ENCODE assay signal across 8 cellular contexts in the genomic region with DNA sequence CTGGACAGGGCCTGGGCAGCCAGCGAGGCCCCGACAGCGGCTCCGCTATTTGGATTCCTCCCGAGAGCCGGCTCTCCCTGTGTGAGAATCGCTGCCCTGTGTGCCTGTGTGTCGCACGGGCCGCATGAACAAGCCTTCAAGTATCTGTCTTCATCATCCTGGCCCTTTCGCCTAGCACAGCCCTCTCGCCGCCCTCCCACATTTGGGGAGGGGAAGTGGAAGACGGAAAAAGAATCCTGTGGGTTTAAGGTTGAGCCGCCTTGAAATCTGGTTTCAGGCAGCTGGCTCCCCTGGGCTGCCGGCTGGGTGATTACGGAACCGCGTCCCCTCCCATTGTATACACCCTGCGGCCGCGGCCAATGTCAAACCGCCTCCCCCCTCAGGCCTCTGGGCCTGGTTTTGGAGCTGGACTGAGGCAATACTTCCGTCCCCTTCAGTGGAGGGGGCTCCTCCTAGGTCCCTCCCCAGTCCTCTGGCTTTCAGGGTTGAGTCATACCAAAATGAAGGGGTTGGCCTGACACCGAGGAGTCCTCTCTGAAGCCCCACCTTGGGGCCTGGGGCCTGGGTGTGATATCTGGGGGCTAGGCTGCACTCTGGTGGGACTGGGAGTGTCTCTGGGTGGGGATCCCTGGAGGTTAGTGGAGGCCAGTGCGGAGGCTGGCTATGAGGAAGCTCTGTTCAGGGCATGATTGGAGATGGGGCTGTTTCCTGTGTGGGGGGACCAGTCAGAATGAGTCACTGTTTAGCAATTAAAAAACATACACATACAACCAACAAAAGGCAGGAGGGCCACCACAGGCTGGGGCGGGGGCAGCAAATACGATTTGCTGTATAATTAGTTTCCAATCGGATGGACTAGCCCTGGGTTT. TPM values are rescaled to one million over a fixed set of nuclear protein-coding genes. Genes with fewer than 3 reads are reported as not detected.
DNase-seq lines count a peak whose midpoint lies in the region; ATAC-seq and TF ChIP-seq lines count a peak whose summit lies in the region.

No MANE protein-coding gene starts in this region.

- H2AFZ ChIP-seq in neural cell (ENCODE audit: low read depth, low read length): no peak overlapping the region

- BruUV-seq in Panc1 (replicated peaks; lab: Mats Ljungman, UMichigan): no TSS peak

- H3K27me3 Mint-ChIP-seq in activated T-helper 1 cell treated with anti-CD3 and anti-CD28 coated beads, Interleukin-12 subunit alpha, Interleukin-12 subunit beta, Interleukin-2, Interleukin-4 antibody, amounts not matched to agents 30 ng/mL and 10 ng/mL and 1 ng/mL, durations not matched to agents 14 hours and 24 hours and 36 hours (ENCODE audit: insufficient read depth): no peaks in the 10 kb centered on the region

- H3K9me2 ChIP-seq in neural cell (ENCODE audit: insufficient read depth, low read length): no peaks in the 10 kb centered on the region

- in situ Hi-C loops in Panc1 (cut with HindIII; ENCODE audit: low pct_unique_long_range_greater_than_20kb, low sequenced_read_pairs): no loop called here

- no peaks in the 10 kb centered on the region for H3K9me3 ChIP-seq in Panc1 (ENCODE audit: control insufficient read depth, insufficient read depth, low read depth, low read length)
- H3K9me3 ChIP-seq in neural cell (ENCODE audit: low read length): no peaks in the 10 kb centered on the region
- H3K9me3 ChIP-seq in stomach: no peaks in the 10 kb centered on the region

- H3K27me3 ChIP-seq in Panc1 (ENCODE audit: control insufficient read depth, insufficient read depth, low read length) (no peaks in the 10 kb centered on the region), neural cell (ENCODE audit: insufficient read depth, low read depth, low read length) (no peaks in the 10 kb centered on the region), stomach (no peaks in the 10 kb centered on the region)

- no peaks in the 10 kb centered on the region for H3F3A ChIP-seq in neural cell (ENCODE audit: insufficient read depth, low read length, poor library complexity, severe bottlenecking)

- H3K4me1 ChIP-seq in Panc1 (ENCODE audit: control insufficient read depth, insufficient read depth, low read length) (peaks cover 42% of the 10 kb centered on the region), stomach (peaks cover 47 to 66% (median 57%) of the 10 kb centered on the region in 4 donors)

- DNase-seq in AG04449 (ENCODE audit: low read depth, low spot score) (peak; percentile 66), Panc1 (ENCODE audit: low read depth, low spot score) (peak; percentile 67), fibroblast of mammary gland (ENCODE audit: low read depth) (peak; percentile 99), stomach (peak; percentile 84)
- peak; percentile 63 for DNase-seq in activated T-helper 1 cell treated with anti-CD3 and anti-CD28 coated beads, Interleukin-12 subunit alpha, Interleukin-12 subunit beta, Interleukin-2, Interleukin-4 antibody, amounts not matched to agents 30 ng/mL and 10 ng/mL and 1 ng/mL, durations not matched to agents 14 hours and 24 hours and 36 hours (ENCODE audit: low spot score)

- H3K36me3 ChIP-seq in Panc1 (ENCODE audit: control insufficient read depth, insufficient read depth, low read length): peaks cover 9% of the 10 kb centered on the region; the same call in 1 of the 2 replicates
- H3K36me3 ChIP-seq in neural cell (ENCODE audit: insufficient read depth, low read length): no peaks in the 10 kb centered on the region
- peaks cover 0 to 20% (median 14%) of the 10 kb centered on the region in 4 donors for H3K36me3 ChIP-seq in stomach

- H3K27ac ChIP-seq in Panc1 (ENCODE audit: low read length): peak overlapping the region; percentile 88
- H3K27ac ChIP-seq in neural cell (ENCODE audit: low read length): peak overlapping the region; percentile 81
- peak overlapping the region; percentile 86 to 100 (median 99) for H3K27ac ChIP-seq in stomach

- peaks cover 16% of the 10 kb centered on the region for H4K20me1 ChIP-seq in neural cell (ENCODE audit: insufficient read depth)

- peak overlapping the region; percentile 99 for H3K9ac ChIP-seq in neural cell (ENCODE audit: low read length)

- no peak for TF ChIP-seq EP300 in neural cell (conservative IDR thresholded peaks at IDR 0.05; ENCODE audit: poor library complexity, severe bottlenecking)
- TF ChIP-seq EP300 in stomach (IDR thresholded peaks at IDR 0.05): no peak

- peak overlapping the region; percentile 91 for H3K4me3 Mint-ChIP-seq in activated T-helper 1 cell treated with anti-CD3 and anti-CD28 coated beads, Interleukin-12 subunit alpha, Interleukin-12 subunit beta, Interleukin-2, Interleukin-4 antibody, amounts not matched to agents 30 ng/mL and 10 ng/mL and 1 ng/mL, durations not matched to agents 14 hours and 24 hours and 36 hours

- H3K4me1 Mint-ChIP-seq in activated T-helper 1 cell treated with anti-CD3 and anti-CD28 coated beads, Interleukin-12 subunit alpha, Interleukin-12 subunit beta, Interleukin-2, Interleukin-4 antibody, amounts not matched to agents 30 ng/mL and 10 ng/mL and 1 ng/mL, durations not matched to agents 14 hours and 24 hours and 36 hours (ENCODE audit: low read depth): peaks cover 51% of the 10 kb centered on the region

- CTCF ChIA-PET in AG04449 (lab: Yijun Ruan, JAX) (interaction anchor here (0.8 to 3.2 kb wide), 15 partner anchors 11 to 143 kb away, joined by 3 to 11 read pairs (median 5); a partner anchor contains a TSS), Panc1 (lab: Charles Lee) (no interaction called here)

- peaks cover 25% of the 10 kb centered on the region for H3K36me3 Mint-ChIP-seq in activated T-helper 1 cell treated with anti-CD3 and anti-CD28 coated beads, Interleukin-12 subunit alpha, Interleukin-12 subunit beta, Interleukin-2, Interleukin-4 antibody, amounts not matched to agents 30 ng/mL and 10 ng/mL and 1 ng/mL, durations not matched to agents 14 hours and 24 hours and 36 hours (ENCODE audit: low read depth)

- H3K9me3 Mint-ChIP-seq in activated T-helper 1 cell treated with anti-CD3 and anti-CD28 coated beads, Interleukin-12 subunit alpha, Interleukin-12 subunit beta, Interleukin-2, Interleukin-4 antibody, amounts not matched to agents 30 ng/mL and 10 ng/mL and 1 ng/mL, durations not matched to agents 14 hours and 24 hours and 36 hours: no peaks in the 10 kb centered on the region

- TF ChIP-seq CTCF in AG04449 (IDR thresholded peaks at IDR 0.05; ENCODE audit: insufficient read depth, low read length, missing control alignments): no peak
- no peak for TF ChIP-seq CTCF in Panc1 (IDR thresholded peaks at IDR 0.05)
- TF ChIP-seq CTCF in fibroblast of mammary gland (conservative IDR thresholded peaks at IDR 0.05; ENCODE audit: control insufficient read depth, insufficient read depth, low read depth, low read length): no peak
- TF ChIP-seq CTCF in neural cell (IDR thresholded peaks at IDR 0.05; ENCODE audit: poor library complexity, severe bottlenecking): no peak
- TF ChIP-seq CTCF in stomach (IDR thresholded peaks at IDR 0.05): peak in 1 of 7 experiments; percentile 5

- peaks cover 78% of the 10 kb centered on the region for H3K79me2 ChIP-seq in neural cell (replicated peaks; ENCODE audit: insufficient read depth, low read length)

- POLR2A ChIA-PET in AG04449 (lab: Yijun Ruan, JAX): interaction anchor here (0.6 to 3.8 kb wide), 11 partner anchors 9 to 1604 kb away, joined by 3 to 35 read pairs (median 4); a partner anchor contains a TSS
- POLR2A ChIA-PET in Panc1 (lab: Charles Lee): interaction anchor here (0.7 kb wide), 1 partner anchor 74 kb away, joined by 16 read pairs; no protein-coding TSS in a partner anchor

- no peak for TF ChIP-seq RAD21 in neural cell (conservative IDR thresholded peaks at IDR 0.05)

- peak overlapping the region; percentile 95 for H3K27ac Mint-ChIP-seq in activated T-helper 1 cell treated with anti-CD3 and anti-CD28 coated beads, Interleukin-12 subunit alpha, Interleukin-12 subunit beta, Interleukin-2, Interleukin-4 antibody, amounts not matched to agents 30 ng/mL and 10 ng/mL and 1 ng/mL, durations not matched to agents 14 hours and 24 hours and 36 hours

- TF ChIP-seq POLR2A in stomach (IDR thresholded peaks at IDR 0.05): peak in 1 of 4 donors; percentile 7

- intact Hi-C loops in Panc1 (cut with micrococcal nuclease; ENCODE audit: unreplicated experiment) (no loop called here), stomach (cut with DNase I; ENCODE audit: low total_unique reads) (no loop called here)
- intact Hi-C loops in activated T-helper 1 cell treated with anti-CD3 and anti-CD28 coated beads, Interleukin-12 subunit alpha, Interleukin-12 subunit beta, Interleukin-2, Interleukin-4 antibody, amounts not matched to agents 30 ng/mL and 10 ng/mL and 1 ng/mL, durations not matched to agents 14 hours and 24 hours and 36 hours (cut with micrococcal nuclease): loop anchor here (1.0 to 5.0 kb wide), 7 partner anchors 15 to 546 kb away; a partner anchor contains a TSS

- H3K4me2 ChIP-seq in neural cell (ENCODE audit: low read length): peak overlapping the region; percentile 93

- H3K4me3 ChIP-seq in AG04449 (ENCODE audit: low read depth, low read length): peak overlapping the region; percentile 91
- peak overlapping the region; percentile 69 to 86 for H3K4me3 ChIP-seq in Panc1 (ENCODE audit: low read depth in 2 of 2, low read length in 2 of 2)
- H3K4me3 ChIP-seq in fibroblast of mammary gland (ENCODE audit: control insufficient read depth, low read depth, low read length): peak overlapping the region; percentile 91
- H3K4me3 ChIP-seq in neural cell (ENCODE audit: low read length): peak overlapping the region; percentile 97
- H3K4me3 ChIP-seq in stomach: peak overlapping the region; percentile 77 to 97 (median 89)

- WGBS in stomach, 5 donors: 0 to 1% (median 1%) methylated on average over 19 to 29 of the region's 29 CpGs

- ATAC-seq in GM18867 (IDR thresholded peaks at IDR 0.05; ENCODE audit: unreplicated experiment) (peak; percentile 29), HG03135 (IDR thresholded peaks at IDR 0.05; ENCODE audit: unreplicated experiment) (peak; percentile 39), Panc1 (peak; percentile 8; the same call in 1 of the 2 replicates)

TF ChIP-seq in neural cell, 6 proteins besides CTCF, POLR2A, EP300 and RAD21 (continues in another document):
- no peak for TF ChIP-seq EZH2 (IDR thresholded peaks at IDR 0.05; ENCODE audit: borderline replicate concordance, insufficient read depth, low read length, poor library complexity, severe bottlenecking)
- TF ChIP-seq POLR2AphosphoS5 (IDR thresholded peaks at IDR 0.05): peak; percentile 37
- no peak for TF ChIP-seq MXI1 (conservative IDR thresholded peaks at IDR 0.05; ENCODE audit: poor library complexity, severe bottlenecking)
- peak; percentile 82 for TF ChIP-seq TAF1 (IDR thresholded peaks at IDR 0.05; ENCODE audit: low read depth)
- TF ChIP-seq SMC3 (conservative IDR thresholded peaks at IDR 0.05; ENCODE audit: poor library complexity): no peak

RNA-seq across cellular contexts. Expression of a gene that starts 1.7 kb away (rescaled TPM):
- 54.4 TPM for total RNA-seq in Panc1 (2021; ENCODE audit: unreplicated experiment)
- 64.3 TPM for polyA plus RNA-seq in Panc1 (2012; ENCODE audit: insufficient read length)
- total RNA-seq in activated T-helper 1 cell treated with anti-CD3 and anti-CD28 coated beads, Interleukin-12 subunit alpha, Interleukin-12 subunit beta, Interleukin-2, Interleukin-4 antibody, amounts not matched to agents 30 ng/mL and 10 ng/mL and 1 ng/mL, durations not matched to agents 14 hours and 24 hours and 36 hours: 108 and 111 TPM in 2 replicates
- 47.5 and 59.2 TPM in 2 replicates for polyA plus RNA-seq in neural cell
- polyA minus RNA-seq in neural cell: 63.4 and 77.9 TPM in 2 replicates
- 100 to 1,000 TPM in 3 of 5 donors, 10 to 100 TPM in 2; 40.0 to 253 (median 149) TPM for total RNA-seq in stomach
- 10 to 100 TPM; 45.6 to 83.2 (median 68.4) TPM for polyA plus RNA-seq in stomach

Comparison
In these comparisons a context has a peak if more than half of its experiments do, and no peak if none do; other contexts are left out.
1. Peak in every context shown above with its lines: DNase-seq, ATAC-seq, H3K4me3 ChIP-seq and H3K27ac ChIP-seq.